ENCODE assay signal across 18 cellular contexts in the genomic region with DNA sequence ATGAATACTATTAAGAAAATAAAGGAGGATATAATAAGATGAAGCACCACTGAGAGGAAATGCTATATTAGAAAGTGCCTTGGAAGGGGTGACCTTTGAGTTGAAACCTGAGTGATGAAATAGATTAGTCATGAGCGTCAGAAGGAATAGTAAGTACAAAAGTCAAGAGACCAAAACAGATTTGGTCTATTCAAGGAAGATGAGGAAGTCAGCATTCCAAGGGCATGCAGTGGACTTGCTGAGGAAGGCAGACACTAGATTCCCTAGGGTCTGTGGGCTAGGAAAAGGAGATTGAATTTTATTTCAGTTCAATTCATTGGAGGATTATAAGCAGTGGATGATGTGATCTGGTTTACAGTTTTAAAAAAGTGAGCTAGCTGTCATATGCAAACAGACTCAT.
DNase-seq lines count a peak whose midpoint lies in the region; ATAC-seq and TF ChIP-seq lines count a peak whose summit lies in the region.
"Had no signal": no experiment of that assay in that cellular context is flagged by ENCODE, and none has a peak within 500 bp of the region (broad histone marks: within the 10 kb centered on the region; RNA-seq: fewer than 3 reads in every experiment).

No MANE protein-coding gene starts in this region.

- no peak overlapping the region for H3K4me3 ChIP-seq in epithelial cell of proximal tubule (ENCODE audit: low read depth, low read length)
- H3K4me3 ChIP-seq: left lung, right atrium auricular region had no signal

- DNase-seq in EH (ENCODE audit: low read depth) (peak; percentile 23), NCI-H460 (ENCODE audit: extremely low read depth, low read depth) (peak; percentile 2), epithelial cell of proximal tubule (ENCODE audit: low read depth) (peak; percentile 64), non-pigmented ciliary epithelial cell (ENCODE audit: low read depth) (peak; percentile 30), NCI-H526 treated with DMSO at 0.1 percent for 48 hours (lab: John Stamatoyannopoulos, UW) (no peak), dedifferentiated amniotic fluid mesenchymal stem cell (ENCODE audit: extremely low spot score) (no peak)
- DNase-seq in activated CD4-positive, CD25-positive, alpha-beta regulatory T cell treated with anti-CD3 and anti-CD28 coated beads, Interleukin-2, amount 50 U/mL, for 72 hours, result no peak
- DNase-seq: activated CD4-positive, alpha-beta T cell treated with anti-CD3 and anti-CD28 coated beads, Interleukin-2, amount 50 U/mL, for 4 hours; effector memory CD4-positive, alpha-beta T cell; KG1; left lung; NCI-H1930; NCI-H774; nephron progenitor cell; stimulated activated naive B cell treated with anti-CD40 and anti-IgM and Interleukin-4, amounts not matched to agents 10 μg/mL and 1 μg/mL and 100 μg/mL, for 72 hours had no signal

- no peak for TF ChIP-seq CTCF in epithelial cell of proximal tubule (conservative IDR thresholded peaks at IDR 0.05; ENCODE audit: low read depth, low read length)

- no peak for ATAC-seq in GM18511 (IDR thresholded peaks at IDR 0.05; ENCODE audit: unreplicated experiment)
- ATAC-seq: left lung; Right ventricle myocardium inferior; stimulated activated naive B cell treated with anti-CD40 and anti-IgM and Interleukin-4, amounts not matched to agents 10 μg/mL and 1 μg/mL and 100 μg/mL, for 72 hours had no signal

Comparison
In these comparisons a context has a peak if more than half of its experiments do, and no peak if none do; other contexts are left out.
1. DNase-seq: peak in EH (single experiment), NCI-H460 (single experiment), epithelial cell of proximal tubule (single experiment) and non-pigmented ciliary epithelial cell (single experiment); none in NCI-H526 treated with DMSO at 0.1 percent for 48 hours (single experiment), activated CD4-positive, CD25-positive, alpha-beta regulatory T cell treated with anti-CD3 and anti-CD28 coated beads, Interleukin-2, amount 50 U/mL, for 72 hours (single experiment) and dedifferentiated amniotic fluid mesenchymal stem cell (single experiment).